ENCODE assay signal across 28 cellular contexts in genomic region chr17:81499601-81499970, GRCh38. TPM values are rescaled to one million over a fixed set of nuclear protein-coding genes. Genes with fewer than 3 reads are reported as not detected.
DNase-seq lines count a peak whose midpoint lies in the region; ATAC-seq and TF ChIP-seq lines count a peak whose summit lies in the region.
"Had no signal": no experiment of that assay in that cellular context is flagged by ENCODE, and none has a peak within 500 bp of the region (broad histone marks: within the 10 kb centered on the region; RNA-seq: fewer than 3 reads in every experiment).

No MANE protein-coding gene starts in this region.

- no peak for TF ChIP-seq CTCF in BE2C (IDR thresholded peaks at IDR 0.05; ENCODE audit: low read depth, low read length)
- TF ChIP-seq CTCF in spleen (IDR thresholded peaks at IDR 0.05 in 8 of 11, conservative IDR thresholded peaks at IDR 0.05 in 3 of 11) = no peak

- H3K4me3 ChIP-seq in BE2C (ENCODE audit: low read depth, low read length) = no peak overlapping the region
- no peak overlapping the region for H3K4me3 ChIP-seq in NT2/D1 (ENCODE audit: insufficient read length, low read depth)
- no peak overlapping the region for H3K4me3 ChIP-seq in spleen
- H3K4me3 ChIP-seq: PC-9 had no signal

- WGBS in spleen, 5 donors = 60 to 90% (median 67%) methylated on average over 3 to 12 of the region's 12 CpGs

- H3K4me1 ChIP-seq in BE2C = no peaks in the 10 kb centered on the region
- peaks cover 8% of the 10 kb centered on the region for H3K4me1 ChIP-seq in NT2/D1 (ENCODE audit: insufficient read depth, insufficient read length)
- H3K4me1 ChIP-seq in spleen = peaks cover 0 to 5% (median 0%) of the 10 kb centered on the region in 6 donors

- H3K9ac ChIP-seq in NT2/D1 (ENCODE audit: insufficient read length, low read depth) = peak overlapping the region; percentile 61

- no peak for TF ChIP-seq POLR2A in spleen (IDR thresholded peaks at IDR 0.05)

- DNase-seq in BE2C = peak; percentile 6
- no peak for DNase-seq in NT2/D1 (ENCODE audit: low read depth, low spot score)
- DNase-seq in spleen = no peak
- no peak for DNase-seq in activated effector memory CD4-positive, alpha-beta T cell treated with anti-CD3 and anti-CD28 coated beads, Interleukin-2, amount 50 U/mL, for 16 hours
- DNase-seq in Kasumi-1 (lab: John Stamatoyannopoulos, UW) = no peak
- DNase-seq: activated CD4-positive, alpha-beta T cell treated with anti-CD3 and anti-CD28 coated beads, Interleukin-2, amount 10 ng/mL, durations not matched to agents 24 days and 14 days; activated gamma-delta T cell; activated T-cell treated with anti-CD3 and anti-CD28 coated beads, Interleukin-2, amount 50 U/mL, for 24 hours; caudate nucleus; CD8-positive, alpha-beta T cell; cortex of kidney; DMS 273 treated with DMSO at 0.1 percent for 48 hours; effector memory CD4-positive, alpha-beta T cell; MV-4-11; NCI-H1436 treated with DMSO at 0.1 percent for 48 hours; NCI-H2081 treated with DMSO at 0.1 percent for 48 hours; NCI-H526 treated with DMSO at 0.1 percent for 48 hours; NK-92 treated with Interleukin-12 subunit alpha and Interleukin-12 subunit beta, amount 100 ng/mL, for 24 hours; SHP77 treated with DMSO at 0.1 percent for 48 hours; stimulated activated CD4-positive, alpha-beta T cell treated with anti-CD3 and anti-CD28 coated beads, Interleukin-15, amount 100 ng/mL, for 24 hours; stimulated activated CD4-positive, alpha-beta T cell treated with anti-CD3 and anti-CD28 coated beads, Interleukin-4, amount 100 ng/mL, for 4 hours; substantia nigra; T1000; WERI-Rb-1 had no signal

- H3K27me3 ChIP-seq in BE2C = no peaks in the 10 kb centered on the region
- H3K27me3 ChIP-seq in NT2/D1 (ENCODE audit: insufficient read depth, insufficient read length) = peaks cover 7% of the 10 kb centered on the region
- H3K27me3 ChIP-seq in spleen (replicated peaks in 1 of 7) = peaks cover 0 to 9% (median 0%) of the 10 kb centered on the region in 7 donors

- no peaks in the 10 kb centered on the region for H3K36me3 ChIP-seq in BE2C
- no peaks in the 10 kb centered on the region for H3K36me3 ChIP-seq in NT2/D1 (ENCODE audit: insufficient read depth, insufficient read length, low read length)
- no peaks in the 10 kb centered on the region for H3K36me3 ChIP-seq in spleen
- H3K36me3 ChIP-seq: WERI-Rb-1 had no signal

- peak; percentile 6 for ATAC-seq in esophagus mucosa
- no peak for ATAC-seq in HG03442 (IDR thresholded peaks at IDR 0.05; ENCODE audit: unreplicated experiment)
- ATAC-seq: CD8-positive, alpha-beta T cell had no signal

- peak overlapping the region in 6 of 8 donors; percentile 29 to 65 (median 43) for H3K27ac ChIP-seq in spleen
- H3K27ac ChIP-seq: PC-9, WERI-Rb-1 had no signal

- intact Hi-C loops in spleen (cut with DNase I; ENCODE audit: low total_unique reads) = no loop called here

- H3K9me3 ChIP-seq in BE2C = no peaks in the 10 kb centered on the region
- no peaks in the 10 kb centered on the region for H3K9me3 ChIP-seq in NT2/D1 (ENCODE audit: insufficient read depth, low read length)
- no peaks in the 10 kb centered on the region for H3K9me3 ChIP-seq in spleen

RNA-seq across cellular contexts. Expression of gene ACTG1, which starts 13.0 kb away (rescaled TPM):
- polyA plus RNA-seq in BE2C (2012; ENCODE audit: insufficient read depth, insufficient read length, low read depth) = 2,263 TPM
- total RNA-seq in esophagus mucosa (4,027 TPM), spleen (1,000 to 10,000 TPM; 1,726 to 6,270 (median 2,803) TPM)
- polyA plus RNA-seq in spleen = 1,000 to 10,000 TPM; 1,119 to 1,902 (median 1,793) TPM

RNA-seq across cellular contexts. Expression of gene FSCN2, which starts 28.6 kb away (rescaled TPM):
- polyA plus RNA-seq in BE2C (2012; ENCODE audit: insufficient read depth, insufficient read length, low read depth) = 2.4 TPM
- 0.76 TPM for total RNA-seq in esophagus mucosa
- total RNA-seq in spleen = 1 to 10 TPM; 1.2 to 4.0 (median 2.8) TPM
- polyA plus RNA-seq in spleen = 1 to 10 TPM in 1 of 3 donors, under 1 TPM in 2; 0.41 to 2.6 (median 0.76) TPM
- total RNA-seq: epithelial cell of proximal tubule had no signal

RNA-seq across cellular contexts. Expression of gene FAAP100, which starts 52.6 kb away (rescaled TPM):
- polyA plus RNA-seq in BE2C (2012; ENCODE audit: insufficient read depth, insufficient read length, low read depth) = 43.0 TPM
- total RNA-seq in esophagus mucosa (16.3 TPM), spleen (10 to 100 TPM; 36.8 to 59.2 (median 50.2) TPM)
- polyA plus RNA-seq in spleen = 10 to 100 TPM; 32.2 to 77.2 (median 52.0) TPM
